Comparison of ENCODE assay signal across 12 cellular contexts in the genomic region with DNA sequence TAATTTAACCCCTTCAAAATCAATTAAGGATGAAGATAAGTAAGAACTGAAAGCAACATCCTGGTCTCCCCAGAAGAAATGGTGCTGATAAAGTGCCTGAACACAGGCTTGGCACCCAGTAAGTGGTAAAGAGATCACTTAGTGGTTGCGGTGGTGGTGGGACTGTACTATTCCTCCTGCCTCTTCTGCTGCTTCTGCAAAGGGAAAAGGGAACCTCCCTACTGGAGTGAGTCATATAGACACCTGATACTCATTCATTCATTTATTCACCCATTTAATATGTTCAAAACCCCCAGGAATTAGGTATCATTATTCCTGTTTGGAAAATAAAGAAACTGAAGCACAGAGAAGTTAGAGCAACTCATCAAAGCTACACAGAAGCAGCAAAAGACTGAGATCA.
"Had no signal": no experiment of that assay in that cellular context is flagged by ENCODE, and none has a peak within 500 bp of the region (broad histone marks: within the 10 kb centered on the region; RNA-seq: fewer than 3 reads in every experiment).

No MANE protein-coding gene starts in this region.

- H3K4me1 ChIP-seq: left ventricle myocardium inferior, tibial artery had no signal

- H3K27me3 Mint-ChIP-seq: activated B cell treated with CpG ODN at 0.5 μM for 24 hours; memory B cell; stimulated activated memory B cell treated with anti-CD40 and anti-IgM and Interleukin-4, amounts not matched to agents 10 μg/mL and 1 μg/mL and 100 μg/mL, for 72 hours had no signal

- H3K4me3 ChIP-seq: left ventricle myocardium inferior, right atrium auricular region, tibial artery had no signal

- ATAC-seq: stimulated activated memory B cell treated with anti-CD40 and anti-IgM and Interleukin-4, amounts not matched to agents 10 μg/mL and 1 μg/mL and 100 μg/mL, for 72 hours had no signal

- DNase-seq: activated B cell treated with CpG ODN at 0.5 μM for 24 hours; activated naive CD4-positive, alpha-beta T cell treated with Interleukin-2 at 50 U/mL for 16 hours; hypothalamus; kidney; left ventricle myocardium inferior; occipital lobe; stimulated activated CD4-positive, alpha-beta T cell treated with anti-CD3 and anti-CD28 coated beads, Interleukin-2, amount 100 ng/mL, for 48 hours; tibial artery had no signal

- H3K27ac Mint-ChIP-seq: activated B cell treated with CpG ODN at 0.5 μM for 24 hours; memory B cell; nephron; stimulated activated memory B cell treated with anti-CD40 and anti-IgM and Interleukin-4, amounts not matched to agents 10 μg/mL and 1 μg/mL and 100 μg/mL, for 72 hours had no signal

- H3K27me3 ChIP-seq: right atrium auricular region had no signal

- H3K36me3 ChIP-seq: left ventricle myocardium inferior, right atrium auricular region, tibial artery had no signal

- H3K27ac ChIP-seq: left ventricle myocardium inferior, right atrium auricular region, tibial artery had no signal

- H3K4me3 Mint-ChIP-seq: activated B cell treated with CpG ODN at 0.5 μM for 24 hours; memory B cell; nephron; stimulated activated memory B cell treated with anti-CD40 and anti-IgM and Interleukin-4, amounts not matched to agents 10 μg/mL and 1 μg/mL and 100 μg/mL, for 72 hours had no signal

- H3K4me1 Mint-ChIP-seq: activated B cell treated with CpG ODN at 0.5 μM for 24 hours; stimulated activated memory B cell treated with anti-CD40 and anti-IgM and Interleukin-4, amounts not matched to agents 10 μg/mL and 1 μg/mL and 100 μg/mL, for 72 hours had no signal
